17 cellular contexts compared by ENCODE assay signal in the genomic region with DNA sequence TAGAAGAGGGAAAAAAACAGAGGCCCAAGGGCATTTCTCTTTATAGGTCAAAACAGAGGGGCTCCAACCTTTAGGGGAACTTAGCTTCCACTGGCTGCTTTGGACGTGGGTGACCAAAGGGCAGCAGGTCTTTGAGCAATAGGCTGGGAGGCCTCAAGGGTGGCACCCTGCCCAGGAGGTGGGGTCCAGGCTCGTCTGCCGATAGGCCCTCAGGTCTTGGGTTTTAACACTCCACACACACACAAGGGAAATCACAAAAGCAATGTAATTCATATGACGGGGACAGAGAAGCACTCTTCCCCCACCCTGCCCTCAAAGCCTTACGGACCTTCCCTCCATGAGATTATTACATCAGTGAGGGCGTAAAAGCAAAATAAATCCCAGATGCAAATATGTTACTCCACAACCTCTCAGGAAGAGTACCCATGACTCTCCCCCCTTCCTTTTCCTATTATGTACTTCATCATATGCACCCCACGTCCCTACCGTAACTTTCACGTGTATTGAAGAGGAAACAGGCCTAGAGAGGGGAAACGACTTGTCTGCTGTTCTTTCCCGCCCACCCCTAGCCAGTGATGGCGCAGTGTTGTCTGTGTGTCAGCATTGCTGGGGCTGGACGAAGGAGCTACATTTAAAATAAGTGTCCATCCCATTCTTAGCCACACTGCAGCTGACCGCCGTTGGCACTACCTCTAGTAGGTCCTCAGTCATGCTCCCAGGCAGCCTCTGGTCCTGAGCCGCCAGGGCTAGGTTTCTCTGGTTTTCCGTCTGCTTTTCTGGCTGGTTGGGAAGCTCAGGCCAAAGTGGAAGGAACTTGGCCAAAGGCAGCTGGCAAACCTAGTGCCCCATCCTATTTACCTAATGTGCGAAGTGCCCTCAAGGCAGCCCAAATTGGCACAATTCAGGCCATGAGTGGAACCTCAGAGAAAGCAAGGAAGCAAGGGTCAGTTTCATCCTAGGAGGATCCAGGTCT. TPM values are rescaled to one million over a fixed set of nuclear protein-coding genes. Genes with fewer than 3 reads are reported as not detected.
DNase-seq lines count a peak whose midpoint lies in the region; ATAC-seq, FAIRE-seq and TF ChIP-seq lines count a peak whose summit lies in the region.
"Had no signal": no experiment of that assay in that cellular context is flagged by ENCODE, and none has a peak within 500 bp of the region (broad histone marks: within the 10 kb centered on the region; RNA-seq: fewer than 3 reads in every experiment).

No MANE protein-coding gene starts in this region.

- ATAC-seq in activated T-helper 17 cell treated with anti-CD3 and anti-CD28 coated beads, Interleukin-2, amount 50 U/mL, for 72 hours (replicated peaks), result no peak
- no peak for ATAC-seq in HG03469 (IDR thresholded peaks at IDR 0.05; ENCODE audit: unreplicated experiment)

- H3K9ac ChIP-seq in kidney (ENCODE audit: low read length in 2 of 2) (no peak overlapping the region), subcutaneous abdominal adipose tissue (ENCODE audit: low read length in 5 of 5) (no peak overlapping the region)

- no peaks in the 10 kb centered on the region for H3K9me3 ChIP-seq in kidney (ENCODE audit: control insufficient read depth in 1 of 2, low read length in 2 of 2)
- H3K9me3 ChIP-seq in subcutaneous abdominal adipose tissue (ENCODE audit: control insufficient read depth in 5 of 5, low read length in 5 of 5), result no peaks in the 10 kb centered on the region
- H3K9me3 ChIP-seq: esophagus squamous epithelium, ovary, spleen, testis had no signal

- peaks cover 6% of the 10 kb centered on the region for H3K4me1 Mint-ChIP-seq in activated T-helper 17 cell treated with anti-CD3 and anti-CD28 coated beads, Interleukin-2, amount 50 U/mL, for 72 hours

- peak overlapping the region; percentile 10 to 79 for H3K4me3 ChIP-seq in kidney (ENCODE audit: low read length in 2 of 2)
- no peak overlapping the region for H3K4me3 ChIP-seq in subcutaneous abdominal adipose tissue (ENCODE audit: low read depth in 1 of 5, low read length in 5 of 5)
- H3K4me3 ChIP-seq: lung had no signal

- FAIRE-seq in kidney (lab: Jason Lieb, UNC), result no peak

- no peaks in the 10 kb centered on the region for H3K27me3 Mint-ChIP-seq in activated T-helper 17 cell treated with anti-CD3 and anti-CD28 coated beads, Interleukin-2, amount 50 U/mL, for 72 hours

- H3K36me3 ChIP-seq in kidney (ENCODE audit: control insufficient read depth in 1 of 2, insufficient read depth in 2 of 2, low read length in 2 of 2), result peaks cover 17 to 23% of the 10 kb centered on the region in 2 donors
- peaks cover 6 to 40% (median 27%) of the 10 kb centered on the region in 5 donors for H3K36me3 ChIP-seq in subcutaneous abdominal adipose tissue (ENCODE audit: control insufficient read depth in 5 of 5, insufficient read depth in 5 of 5, low read length in 5 of 5)
- H3K36me3 ChIP-seq: ovary had no signal

- TF ChIP-seq CTCF in kidney (IDR thresholded peaks at IDR 0.05; ENCODE audit: borderline replicate concordance, extremely low read depth, insufficient read depth), result no peak

- no peaks in the 10 kb centered on the region for H3K9me3 Mint-ChIP-seq in activated T-helper 17 cell treated with anti-CD3 and anti-CD28 coated beads, Interleukin-2, amount 50 U/mL, for 72 hours
- H3K9me3 Mint-ChIP-seq: activated naive CD4-positive, alpha-beta T cell treated with anti-CD3 and anti-CD28 coated beads for 36 hours had no signal

- no peak overlapping the region for H3K27ac Mint-ChIP-seq in activated T-helper 17 cell treated with anti-CD3 and anti-CD28 coated beads, Interleukin-2, amount 50 U/mL, for 72 hours
- H3K27ac Mint-ChIP-seq: activated naive CD4-positive, alpha-beta T cell treated with anti-CD3 and anti-CD28 coated beads for 36 hours had no signal

- intact Hi-C loops in kidney (cut with DNase I), result loop anchor here (10.0 kb wide), 2 partner anchors 71 to 421 kb away; a partner anchor contains a TSS

- H3K27me3 ChIP-seq in subcutaneous abdominal adipose tissue (ENCODE audit: control insufficient read depth in 5 of 5, insufficient read depth in 4 of 5, low read length in 5 of 5), result no peaks in the 10 kb centered on the region
- H3K27me3 ChIP-seq: esophagus squamous epithelium, ovary, spleen, testis had no signal

- peaks cover 38% of the 10 kb centered on the region for H3K36me3 Mint-ChIP-seq in activated T-helper 17 cell treated with anti-CD3 and anti-CD28 coated beads, Interleukin-2, amount 50 U/mL, for 72 hours (ENCODE audit: low read depth)

- H3K4me1 ChIP-seq in kidney (ENCODE audit: control insufficient read depth in 1 of 2, insufficient read depth in 1 of 2, low read depth in 1 of 2, low read length in 2 of 2) (peaks cover 18 to 19% of the 10 kb centered on the region in 2 donors), subcutaneous abdominal adipose tissue (ENCODE audit: control insufficient read depth in 5 of 5, insufficient read depth in 5 of 5, low read length in 5 of 5) (peaks cover 10 to 46% (median 38%) of the 10 kb centered on the region in 5 donors)

- peak overlapping the region; percentile 83 for H3K4me3 Mint-ChIP-seq in activated T-helper 17 cell treated with anti-CD3 and anti-CD28 coated beads, Interleukin-2, amount 50 U/mL, for 72 hours

- H3K27ac ChIP-seq in kidney (ENCODE audit: low read depth in 2 of 2, low read length in 2 of 2), result peak overlapping the region in 1 of 2 donors; percentile 50
- H3K27ac ChIP-seq in subcutaneous abdominal adipose tissue (ENCODE audit: low read depth, low read length), result peak overlapping the region; percentile 95

- peak; percentile 48 for DNase-seq in activated CD8-positive, alpha-beta memory T cell treated with anti-CD3 and anti-CD28 coated beads, Interleukin-2, amount 50 U/mL, for 48 hours
- no peak for DNase-seq in activated CD8-positive, alpha-beta memory T cell treated with anti-CD3 and anti-CD28 coated beads for 24 hours
- no peak for DNase-seq in kidney
- DNase-seq in hepatic stellate cell (ENCODE audit: low spot score), result no peak
- no peak for DNase-seq in NCI-H524 (lab: John Stamatoyannopoulos, UW)
- DNase-seq: activated CD4-positive, alpha-beta T cell treated with anti-CD3 and anti-CD28 coated beads, Interleukin-2, amount 50 U/mL, for 1 hour; activated naive CD4-positive, alpha-beta T cell treated with anti-CD3 and anti-CD28 coated beads for 36 hours; esophagus squamous epithelium; NCI-H1092; NCI-H446; ovary; spleen; testis had no signal

RNA-seq across cellular contexts. Expression of a gene that starts 2.1 kb away (rescaled TPM):
- 10 to 100 TPM; 36.3 to 47.4 TPM for total RNA-seq in activated T-helper 17 cell treated with anti-CD3 and anti-CD28 coated beads, Interleukin-2, amount 50 U/mL, for 72 hours
- 90.1 TPM for total RNA-seq in kidney
- polyA plus RNA-seq in kidney (ENCODE audit: insufficient read depth, low read depth, low replicate concordance), result 371 TPM

Comparison
In these comparisons a context has a peak if more than half of its experiments do, and no peak if none do; other contexts are left out.
1. H3K4me3 ChIP-seq: peak in kidney (2 of 2); none in subcutaneous abdominal adipose tissue (0 of 5).